11 cellular contexts compared by ENCODE assay signal in genomic region chr3:177596248-177596821, GRCh38.
DNase-seq lines count a peak whose midpoint lies in the region; TF ChIP-seq lines count a peak whose summit lies in the region.
"Had no signal": no experiment of that assay in that cellular context is flagged by ENCODE, and none has a peak within 500 bp of the region (broad histone marks: within the 10 kb centered on the region; RNA-seq: fewer than 3 reads in every experiment).

No MANE protein-coding gene starts in this region.

- intact Hi-C loops in CD4-positive, alpha-beta memory T cell (cut with micrococcal nuclease): loop anchor here (2.0 to 10.0 kb wide), 5 partner anchors 46 to 544 kb away; partner anchors contain the start of gene TBL1XR1
- intact Hi-C loops in MCF 10A (cut with micrococcal nuclease): loop anchor here (10.0 kb wide), 4 partner anchors 122 to 728 kb away; no protein-coding TSS in a partner anchor
- intact Hi-C loops in activated CD4-positive, alpha-beta T cell treated with anti-CD3 and anti-CD28 coated beads, Interleukin-2, amount 10 ng/mL, durations not matched to agents 24 days and 14 days (cut with micrococcal nuclease): loop anchor here (5.0 to 10.0 kb wide), 4 partner anchors 59 to 539 kb away; partner anchors contain the start of gene TBL1XR1

- peaks cover 87% of the 10 kb centered on the region for H3K4me1 ChIP-seq in CD4-positive, alpha-beta memory T cell (ENCODE audit: insufficient read depth, low read length)

- H3K4me3 Mint-ChIP-seq in CD4-positive, alpha-beta memory T cell: peak overlapping the region in 5 of 8 donors; percentile 21 to 87 (median 72)
- H3K4me3 Mint-ChIP-seq in MCF 10A (ENCODE audit: unreplicated experiment) (no peak overlapping the region), nephron (no peak overlapping the region)
- no peak overlapping the region for H3K4me3 Mint-ChIP-seq in activated CD4-positive, alpha-beta T cell treated with anti-CD3 and anti-CD28 coated beads, Interleukin-2, amount 10 ng/mL, durations not matched to agents 24 days and 14 days

- no peaks in the 10 kb centered on the region for H3K36me3 ChIP-seq in CD4-positive, alpha-beta memory T cell (ENCODE audit: insufficient read depth, low read length)
- H3K36me3 ChIP-seq: SJSA1 had no signal

- H3K4me3 ChIP-seq in CD4-positive, alpha-beta memory T cell (ENCODE audit: low read length in 2 of 2): no peak overlapping the region
- H3K4me3 ChIP-seq in LNCaP clone FGC (ENCODE audit: low read depth, low read length): no peak overlapping the region
- H3K4me3 ChIP-seq: lung, SJSA1 had no signal

- no peaks in the 10 kb centered on the region for H3K27me3 ChIP-seq in CD4-positive, alpha-beta memory T cell (ENCODE audit: insufficient read depth, low read length)
- H3K27me3 ChIP-seq: SJSA1 had no signal

- TF ChIP-seq CTCF in LNCaP clone FGC (IDR thresholded peaks at IDR 0.05; ENCODE audit: control insufficient read depth, extremely low read depth, insufficient read depth) (no peak), MCF 10A (IDR thresholded peaks at IDR 0.05; ENCODE audit: unreplicated experiment) (no peak), nephron (IDR thresholded peaks at IDR 0.05; ENCODE audit: unreplicated experiment in 3 of 3) (no peak)

- POLR2A ChIA-PET in CD4-positive, alpha-beta memory T cell (lab: Charles Lee; ENCODE audit: partially characterized antibody): interaction anchor here (0.7 to 4.1 kb wide), 7 partner anchors 8 to 236 kb away, joined by 3 to 42 read pairs (median 5); no protein-coding TSS in a partner anchor
- POLR2A ChIA-PET in MCF 10A (lab: Yijun Ruan, JAX): interaction anchor here (0.6 to 2.8 kb wide), 20 partner anchors 8 to 403 kb away, joined by 3 to 14 read pairs (median 4); no protein-coding TSS in a partner anchor

- peaks cover 67 to 91% (median 75%) of the 10 kb centered on the region in 4 donors for H3K4me1 Mint-ChIP-seq in CD4-positive, alpha-beta memory T cell
- H3K4me1 Mint-ChIP-seq in MCF 10A (ENCODE audit: insufficient read depth, unreplicated experiment) (peaks cover 66% of the 10 kb centered on the region), nephron (peaks cover 73% of the 10 kb centered on the region)
- peaks cover 58% of the 10 kb centered on the region for H3K4me1 Mint-ChIP-seq in activated CD4-positive, alpha-beta T cell treated with anti-CD3 and anti-CD28 coated beads, Interleukin-2, amount 10 ng/mL, durations not matched to agents 24 days and 14 days

- H3K27ac Mint-ChIP-seq in CD4-positive, alpha-beta memory T cell: peak overlapping the region; percentile 56 to 96 (median 72)
- H3K27ac Mint-ChIP-seq in MCF 10A (ENCODE audit: low read depth, unreplicated experiment): peak overlapping the region; percentile 93
- peak overlapping the region in 2 of 3 experiments; percentile 95 to 97 for H3K27ac Mint-ChIP-seq in nephron
- no peak overlapping the region for H3K27ac Mint-ChIP-seq in activated CD4-positive, alpha-beta T cell treated with anti-CD3 and anti-CD28 coated beads, Interleukin-2, amount 10 ng/mL, durations not matched to agents 24 days and 14 days

- CTCF ChIA-PET in CD4-positive, alpha-beta memory T cell (lab: Charles Lee; ENCODE audit: partially characterized antibody): interaction anchor here (1.5 to 2.3 kb wide), 3 partner anchors 10 to 545 kb away, joined by 3 to 9 read pairs (median 5); partner anchors contain the start of gene TBL1XR1
- CTCF ChIA-PET in MCF 10A (lab: Yijun Ruan, JAX): interaction anchor here (0.6 to 2.2 kb wide), 2 partner anchors 120 to 148 kb away, joined by 3 to 7 read pairs; no protein-coding TSS in a partner anchor

- H3K36me3 Mint-ChIP-seq in CD4-positive, alpha-beta memory T cell: no peaks in the 10 kb centered on the region
- H3K36me3 Mint-ChIP-seq in MCF 10A (ENCODE audit: insufficient read depth, unreplicated experiment) (no peaks in the 10 kb centered on the region), nephron (ENCODE audit: low read depth) (no peaks in the 10 kb centered on the region)
- peaks cover 2% of the 10 kb centered on the region for H3K36me3 Mint-ChIP-seq in activated CD4-positive, alpha-beta T cell treated with anti-CD3 and anti-CD28 coated beads, Interleukin-2, amount 10 ng/mL, durations not matched to agents 24 days and 14 days (ENCODE audit: low read depth)

- H3K27me3 Mint-ChIP-seq in CD4-positive, alpha-beta memory T cell: no peaks in the 10 kb centered on the region
- H3K27me3 Mint-ChIP-seq in MCF 10A (ENCODE audit: insufficient read depth, unreplicated experiment) (no peaks in the 10 kb centered on the region), nephron (ENCODE audit: low read depth) (no peaks in the 10 kb centered on the region)
- H3K27me3 Mint-ChIP-seq in activated CD4-positive, alpha-beta T cell treated with anti-CD3 and anti-CD28 coated beads, Interleukin-2, amount 10 ng/mL, durations not matched to agents 24 days and 14 days: no peaks in the 10 kb centered on the region

- H3K9me3 Mint-ChIP-seq in CD4-positive, alpha-beta memory T cell: no peaks in the 10 kb centered on the region
- H3K9me3 Mint-ChIP-seq in MCF 10A (ENCODE audit: unreplicated experiment) (no peaks in the 10 kb centered on the region), nephron (no peaks in the 10 kb centered on the region)
- peaks cover 10% of the 10 kb centered on the region for H3K9me3 Mint-ChIP-seq in activated CD4-positive, alpha-beta T cell treated with anti-CD3 and anti-CD28 coated beads, Interleukin-2, amount 10 ng/mL, durations not matched to agents 24 days and 14 days

- no peak for DNase-seq in CD4-positive, alpha-beta memory T cell
- DNase-seq in LNCaP clone FGC (ENCODE audit: low read depth) (peak; percentile 14), MCF 10A (ENCODE audit: unreplicated experiment) (peak; percentile 83), HuH-7.5 (ENCODE audit: low spot score) (no peak), AG08396 (ENCODE audit: low spot score) (no peak), GM19240 (ENCODE audit: insufficient read length, low spot score) (no peak)
- DNase-seq in activated CD4-positive, alpha-beta T cell treated with anti-CD3 and anti-CD28 coated beads, Interleukin-2, amount 10 ng/mL, durations not matched to agents 24 days and 14 days: no peak
- DNase-seq: stimulated activated CD4-positive, alpha-beta T cell treated with anti-CD3 and anti-CD28 coated beads, Interleukin-1b, Interleukin-23, amount 100 ng/mL, for 48 hours had no signal

- H3K9me3 ChIP-seq in CD4-positive, alpha-beta memory T cell (ENCODE audit: control insufficient read depth in 1 of 2, low read length in 2 of 2): no peaks in the 10 kb centered on the region
- H3K9me3 ChIP-seq: SJSA1 had no signal

- BruUV-seq in MCF 10A (replicated peaks; lab: Mats Ljungman, UMichigan): no TSS peak

- peak overlapping the region; percentile 60 for H3K27ac ChIP-seq in CD4-positive, alpha-beta memory T cell (ENCODE audit: low read depth, low read length)
- H3K27ac ChIP-seq: SJSA1 had no signal

Comparison
In these comparisons a context has a peak if more than half of its experiments do, and no peak if none do; other contexts are left out.
1. DNase-seq: peak in LNCaP clone FGC (single experiment) and MCF 10A (single experiment); none in CD4-positive, alpha-beta memory T cell (0 of 5), HuH-7.5 (single experiment), AG08396 (single experiment), GM19240 (single experiment) and activated CD4-positive, alpha-beta T cell treated with anti-CD3 and anti-CD28 coated beads, Interleukin-2, amount 10 ng/mL, durations not matched to agents 24 days and 14 days (single experiment).
2. H3K4me3 Mint-ChIP-seq: peak in CD4-positive, alpha-beta memory T cell (5 of 8); none in MCF 10A (single experiment), nephron (0 of 3) and activated CD4-positive, alpha-beta T cell treated with anti-CD3 and anti-CD28 coated beads, Interleukin-2, amount 10 ng/mL, durations not matched to agents 24 days and 14 days (single experiment).